23 cellular contexts compared by ENCODE assay signal in genomic region chr14:39740454-39740853, GRCh38.
"Had no signal": no experiment of that assay in that cellular context is flagged by ENCODE, and none has a peak within 500 bp of the region (broad histone marks: within the 10 kb centered on the region; RNA-seq: fewer than 3 reads in every experiment).

No MANE protein-coding gene starts in this region.

- H3K4me3 ChIP-seq: K562, SK-N-MC had no signal

- ATAC-seq: activated T-helper 17 cell treated with anti-CD3 and anti-CD28 coated beads, Interleukin-2, amount 50 U/mL, for 72 hours; K562; Panc1; WTC11 had no signal

- DNase-seq: activated CD4-positive, alpha-beta memory T cell treated with anti-CD3 and anti-CD28 coated beads, Interleukin-2, amount 10 ng/mL, durations not matched to agents 7 days and 5 days; activated CD4-positive, alpha-beta T cell treated with anti-CD3 and anti-CD28 coated beads, Interleukin-2, amount 50 U/mL, for 1 hour; activated gamma-delta T cell; activated naive CD4-positive, alpha-beta T cell treated with anti-CD3 and anti-CD28 coated beads for 36 hours; activated T-cell treated with anti-CD3 and anti-CD28 coated beads for 4 hours; activated T-cell treated with anti-CD3 and anti-CD28 coated beads, Interleukin-2, amount 50 U/mL, for 48 hours; Karpas-422; MM.1S; NCI-H1105 treated with DMSO at 0.1 percent for 48 hours; NCI-H1436 treated with DMSO at 0.1 percent for 48 hours; NCI-H187; NCI-H2081; NCI-H2171 treated with DMSO at 0.1 percent for 48 hours; NCI-H226; NCI-H69; NK-92 treated with Interleukin-12 subunit alpha and Interleukin-12 subunit beta, amount 100 ng/mL, for 24 hours; OCI-M1; RPMI8226 had no signal

- H3K27ac ChIP-seq: SK-N-MC had no signal
